ENCODE assay signal across 9 cellular contexts in genomic region chr3:71579934-71580318, GRCh38.
DNase-seq lines count a peak whose midpoint lies in the region; ATAC-seq and TF ChIP-seq lines count a peak whose summit lies in the region.
"Had no signal": no experiment of that assay in that cellular context is flagged by ENCODE, and none has a peak within 500 bp of the region (broad histone marks: within the 10 kb centered on the region; RNA-seq: fewer than 3 reads in every experiment).

No MANE protein-coding gene starts in this region.

- H3K9me3 ChIP-seq in OCI-LY1 (ENCODE audit: low read length) (no peaks in the 10 kb centered on the region), duodenal mucosa (ENCODE audit: control insufficient read depth in 1 of 2, low read length in 2 of 2) (no peaks in the 10 kb centered on the region)
- H3K9me3 ChIP-seq: BLaER1 had no signal

- H3K4me1 ChIP-seq in OCI-LY1 (ENCODE audit: insufficient read depth, low read length, severe bottlenecking), result peaks cover 59% of the 10 kb centered on the region
- peaks cover 28 to 49% of the 10 kb centered on the region in 2 donors for H3K4me1 ChIP-seq in duodenal mucosa (ENCODE audit: control insufficient read depth in 1 of 2, insufficient read depth in 2 of 2, low read length in 2 of 2)

- peaks cover 64% of the 10 kb centered on the region for H3K79me2 ChIP-seq in OCI-LY1 (ENCODE audit: insufficient read depth, low read length)

- no peak for TF ChIP-seq CTCF in OCI-LY1 (IDR thresholded peaks at IDR 0.05; ENCODE audit: low read length)

- H3K4me3 ChIP-seq in OCI-LY1 (ENCODE audit: low read depth, low read length, poor library complexity, severe bottlenecking), result peak overlapping the region; percentile 93
- peak overlapping the region; percentile 11 to 47 for H3K4me3 ChIP-seq in duodenal mucosa (ENCODE audit: low read depth in 1 of 2, low read length in 2 of 2)

- peaks cover 29% of the 10 kb centered on the region; the same call in 1 of the 2 replicates for H3K36me3 ChIP-seq in OCI-LY1 (ENCODE audit: insufficient read depth, low read length)
- peaks cover 0 to 4% of the 10 kb centered on the region in 2 donors for H3K36me3 ChIP-seq in duodenal mucosa (ENCODE audit: control insufficient read depth in 1 of 2, insufficient read depth in 2 of 2, low read length in 2 of 2)
- H3K36me3 ChIP-seq: BLaER1 had no signal

- H3K27me3 ChIP-seq in OCI-LY1 (ENCODE audit: insufficient read depth, low read length), result no peaks in the 10 kb centered on the region
- H3K27me3 ChIP-seq in duodenal mucosa (ENCODE audit: control insufficient read depth in 1 of 2, insufficient read depth in 2 of 2, low read length in 2 of 2), result no peaks in the 10 kb centered on the region

- H3K27ac ChIP-seq in OCI-LY1 (ENCODE audit: low read depth, low read length, poor library complexity, severe bottlenecking) (peak overlapping the region; percentile 98), duodenal mucosa (ENCODE audit: low read depth, low read length) (no peak overlapping the region)
- H3K27ac ChIP-seq: BLaER1 had no signal

- no peaks in the 10 kb centered on the region for H4K20me1 ChIP-seq in OCI-LY1 (ENCODE audit: insufficient read depth, low read length)

- H3K9ac ChIP-seq in OCI-LY1 (ENCODE audit: low read length) (peak overlapping the region; percentile 96), duodenal mucosa (ENCODE audit: low read depth in 1 of 2, low read length in 2 of 2) (no peak overlapping the region)
- H3K9ac ChIP-seq: BLaER1 had no signal

- no peak overlapping the region for H2AFZ ChIP-seq in OCI-LY1 (ENCODE audit: low read length)

- no peaks in the 10 kb centered on the region for H3F3A ChIP-seq in OCI-LY1 (ENCODE audit: insufficient read depth, low read length)

- no peak for ATAC-seq in HG03469 (IDR thresholded peaks at IDR 0.05; ENCODE audit: unreplicated experiment)

- H3K4me2 ChIP-seq in OCI-LY1 (ENCODE audit: low read length), result peak overlapping the region; percentile 96
- H3K4me2 ChIP-seq: BLaER1 had no signal

- peak; percentile 21 to 45 for DNase-seq in NCI-H2081 (lab: John Stamatoyannopoulos, UW)
- no peak for DNase-seq in NCI-H2081 treated with DMSO at 0.1 percent for 48 hours (lab: John Stamatoyannopoulos, UW)
- peak; percentile 55 for DNase-seq in retina
- no peak for DNase-seq in hippocampal formation (lab: John Stamatoyannopoulos, UW)
- DNase-seq in NCI-H1092 treated with DMSO at 0.1 percent for 48 hours (lab: John Stamatoyannopoulos, UW), result no peak

- no peaks in the 10 kb centered on the region for H3K9me2 ChIP-seq in OCI-LY1 (ENCODE audit: low read depth, low read length)

Comparison
In these comparisons a context has a peak if more than half of its experiments do, and no peak if none do; other contexts are left out.
1. DNase-seq: peak in NCI-H2081 (2 of 2) and retina (single experiment); none in NCI-H2081 treated with DMSO at 0.1 percent for 48 hours (single experiment), hippocampal formation (0 of 2) and NCI-H1092 treated with DMSO at 0.1 percent for 48 hours (single experiment).